ENCODE assay signal across 20 cellular contexts in genomic region chr22:43541022-43541421, GRCh38.
"Had no signal": no experiment of that assay in that cellular context is flagged by ENCODE, and none has a peak within 500 bp of the region (broad histone marks: within the 10 kb centered on the region; RNA-seq: fewer than 3 reads in every experiment).

No MANE protein-coding gene starts in this region.

- DNase-seq: colonic mucosa; cortex of kidney; dermis blood vessel endothelial cell; dorsolateral prefrontal cortex; effector CD4-positive, alpha-beta T cell; effector CD8-positive, alpha-beta T cell; effector memory CD4-positive, alpha-beta T cell; effector memory CD8-positive, alpha-beta T cell; endodermal cell; erythroblast; esophagus squamous epithelium; foreskin fibroblast; foreskin melanocyte; gastrocnemius medialis; glutamatergic neuron; heart left ventricle; heart right ventricle had no signal

- H3K4me3 Mint-ChIP-seq: dendritic cell treated with granulocyte-macrophage colony-stimulating factor and Interleukin-4, amounts not matched to agents 40 ng/mL and 50 ng/mL, for 4 days; effector memory CD8-positive, alpha-beta T cell; endodermal cell had no signal

- ATAC-seq: effector memory CD8-positive, alpha-beta T cell; esophagus mucosa; gastrocnemius medialis; gastroesophageal sphincter; heart left ventricle; heart right ventricle had no signal

- H3K27ac Mint-ChIP-seq: dendritic cell treated with granulocyte-macrophage colony-stimulating factor and Interleukin-4, amounts not matched to agents 40 ng/mL and 50 ng/mL, for 4 days; effector memory CD8-positive, alpha-beta T cell; endodermal cell had no signal

- H3K9me3 Mint-ChIP-seq: dendritic cell treated with granulocyte-macrophage colony-stimulating factor and Interleukin-4, amounts not matched to agents 40 ng/mL and 50 ng/mL, for 4 days; effector memory CD8-positive, alpha-beta T cell had no signal

- H3K27me3 Mint-ChIP-seq: dendritic cell treated with granulocyte-macrophage colony-stimulating factor and Interleukin-4, amounts not matched to agents 40 ng/mL and 50 ng/mL, for 4 days had no signal
